ENCODE assay signal across 11 cellular contexts in genomic region chr1:46065405-46065804, GRCh38.
DNase-seq lines count a peak whose midpoint lies in the region; ATAC-seq, FAIRE-seq and TF ChIP-seq lines count a peak whose summit lies in the region.
"Had no signal": no experiment of that assay in that cellular context is flagged by ENCODE, and none has a peak within 500 bp of the region (broad histone marks: within the 10 kb centered on the region; RNA-seq: fewer than 3 reads in every experiment).

No MANE protein-coding gene starts in this region.

- peak; percentile 80 for ATAC-seq in activated CD8-positive, alpha-beta memory T cell treated with anti-CD3 and anti-CD28 coated beads, Interleukin-2, amount 10 ng/mL, durations not matched to agents 7 days and 5 days
- ATAC-seq in GM12878 = peak; percentile 65
- ATAC-seq in HG02885 (IDR thresholded peaks at IDR 0.05; ENCODE audit: poor library complexity, unreplicated experiment) = no peak

- no peak for TF ChIP-seq RAD21 in GM12878 (IDR thresholded peaks at IDR 0.05; ENCODE audit: insufficient read depth, low read depth, low read length)

- H3K9me3 ChIP-seq in MM.1S (replicated peaks; ENCODE audit: insufficient read depth, low read length) (no peaks in the 10 kb centered on the region), GM12878 (replicated peaks; ENCODE audit: control insufficient read depth, insufficient read depth, low read length) (no peaks in the 10 kb centered on the region)

- POLR2A ChIA-PET in GM12878 (lab: Charles Lee) = interaction anchor here (0.7 to 1.6 kb wide), 3 partner anchors 24 to 67 kb away, joined by 3 to 5 read pairs (median 3); partner anchors contain the start of gene PIK3R3

- no peaks in the 10 kb centered on the region for H3K9me3 Mint-ChIP-seq in activated CD8-positive, alpha-beta memory T cell treated with anti-CD3 and anti-CD28 coated beads, Interleukin-2, amount 10 ng/mL, durations not matched to agents 7 days and 5 days (ENCODE audit: low read depth)

- H2AFZ ChIP-seq in MM.1S (ENCODE audit: low read length) (peak overlapping the region; percentile 39), GM12878 (ENCODE audit: control insufficient read depth, low read depth, low read length) (peak overlapping the region; percentile 35)

- in situ Hi-C loops in GM12878 (cut with MboI) = no loop called here

- H4K20me1 ChIP-seq in MM.1S (ENCODE audit: insufficient read depth, low read length) (no peaks in the 10 kb centered on the region), GM12878 (ENCODE audit: control insufficient read depth, insufficient read depth) (no peaks in the 10 kb centered on the region)

- H3K4me1 Mint-ChIP-seq in activated CD8-positive, alpha-beta memory T cell treated with anti-CD3 and anti-CD28 coated beads, Interleukin-2, amount 10 ng/mL, durations not matched to agents 7 days and 5 days = peaks cover 27% of the 10 kb centered on the region

- H3K9ac ChIP-seq in MM.1S (ENCODE audit: low read length) (no peak overlapping the region), GM12878 (ENCODE audit: control insufficient read depth, insufficient read depth, low read length) (no peak overlapping the region)

- no TSS peak for BruUV-seq in GM12878 (replicated peaks; lab: Mats Ljungman, UMichigan)

- H3K4me1 ChIP-seq in MM.1S (ENCODE audit: low read length) = peaks cover 25% of the 10 kb centered on the region
- H3K4me1 ChIP-seq in GM12878 (ENCODE audit: control insufficient read depth, insufficient read depth, low read length) = peaks cover 9% of the 10 kb centered on the region

- no peaks in the 10 kb centered on the region for H3K36me3 ChIP-seq in MM.1S (replicated peaks; ENCODE audit: insufficient read depth, low read length)
- peaks cover 3 to 14% of the 10 kb centered on the region in 2 experiments for H3K36me3 ChIP-seq in GM12878 (ENCODE audit: control insufficient read depth in 2 of 2, insufficient read depth in 2 of 2, low read length in 1 of 2)

- no peak for TF ChIP-seq EP300 in GM12878 (IDR thresholded peaks at IDR 0.05; ENCODE audit: borderline replicate concordance in 1 of 2, control insufficient read depth in 1 of 2, low read depth in 2 of 2, low read length in 2 of 2)

- SMC1A ChIA-PET in GM12878 (lab: Charles Lee; ENCODE audit: uncharacterized antibody, unreplicated experiment) = interaction anchor here (0.7 to 6.3 kb wide), 11 partner anchors 9 to 118 kb away, joined by 3 to 43 read pairs (median 5); partner anchors contain the start of gene PIK3R3

- peak overlapping the region; percentile 22; the same call in 1 of the 2 replicates for H3K27ac ChIP-seq in MM.1S (ENCODE audit: low read length)
- H3K27ac ChIP-seq in GM12878 (ENCODE audit: control insufficient read depth, insufficient read depth) = no peak overlapping the region

- CTCF ChIA-PET in activated CD8-positive, alpha-beta memory T cell treated with anti-CD3 and anti-CD28 coated beads, Interleukin-2, amount 10 ng/mL, durations not matched to agents 7 days and 5 days (lab: Charles Lee) = interaction anchor here (1.3 kb wide), 1 partner anchor 28 kb away, joined by 4 read pairs; no protein-coding TSS in a partner anchor
- CTCF ChIA-PET in GM12878 (lab: Yijun Ruan, JAX) = interaction anchor here (1.0 to 1.5 kb wide), 5 partner anchors 10 to 158 kb away, joined by 3 to 10 read pairs (median 5); no protein-coding TSS in a partner anchor

- no peak for DNase-seq in activated CD8-positive, alpha-beta memory T cell treated with anti-CD3 and anti-CD28 coated beads, Interleukin-2, amount 10 ng/mL, durations not matched to agents 7 days and 5 days
- DNase-seq in activated CD8-positive, alpha-beta memory T cell treated with anti-CD3 and anti-CD28 coated beads, Interleukin-2, amount 50 U/mL, for 4 hours = no peak
- DNase-seq in MM.1S (peak; percentile 75), GM12878 (ENCODE audit: low read depth, low spot score) (no peak), renal cortical epithelial cell (ENCODE audit: low read depth) (peak; percentile 62), NCI-H1417 (lab: John Stamatoyannopoulos, UW) (no peak), iPS-NIHi7 (ENCODE audit: extremely low spot score) (no peak)
- DNase-seq: activated CD4-positive, alpha-beta T cell treated with anti-CD3 and anti-CD28 coated beads for 48 hours; NCI-H446; stimulated activated naive CD4-positive, alpha-beta T cell treated with Interleukin-2 at 50 U/mL for 16 hours had no signal

- H3K27me3 ChIP-seq in MM.1S (replicated peaks; ENCODE audit: insufficient read depth, low read length) (no peaks in the 10 kb centered on the region), GM12878 (replicated peaks in 1 of 2; ENCODE audit: control insufficient read depth in 2 of 2, insufficient read depth in 2 of 2, low read length in 1 of 2) (no peaks in the 10 kb centered on the region)

- H3K36me3 Mint-ChIP-seq in activated CD8-positive, alpha-beta memory T cell treated with anti-CD3 and anti-CD28 coated beads, Interleukin-2, amount 10 ng/mL, durations not matched to agents 7 days and 5 days = peaks cover 15% of the 10 kb centered on the region

- RAD21 ChIA-PET in GM12878 (lab: Charles Lee; ENCODE audit: unreplicated experiment) = interaction anchor here (0.9 to 4.0 kb wide), 7 partner anchors 19 to 95 kb away, joined by 3 to 20 read pairs (median 5); no protein-coding TSS in a partner anchor

- no peak for TF ChIP-seq POLR2A in GM12878 (IDR thresholded peaks at IDR 0.05; ENCODE audit: low read depth, low read length)

- no peak for TF ChIP-seq CTCF in MM.1S (IDR thresholded peaks at IDR 0.05; ENCODE audit: low read length)
- TF ChIP-seq CTCF in GM12878 (IDR thresholded peaks at IDR 0.05 in 2 of 3, conservative IDR thresholded peaks at IDR 0.05 in 1 of 3; ENCODE audit: control insufficient read depth in 2 of 3, extremely low read depth in 1 of 3, insufficient read depth in 1 of 3, low read depth in 3 of 3, low read length in 3 of 3) = no peak

- intact Hi-C loops in GM12878 (cut with micrococcal nuclease; ENCODE audit: unreplicated experiment) = no loop called here

- FAIRE-seq in GM12878 (lab: Jason Lieb, UNC) = peak; percentile 44

- H3K79me2 ChIP-seq in MM.1S (ENCODE audit: low read length) = no peaks in the 10 kb centered on the region
- H3K79me2 ChIP-seq in GM12878 (ENCODE audit: control insufficient read depth, insufficient read depth, low read length) = no peaks in the 10 kb centered on the region

- H3F3A ChIP-seq in MM.1S (ENCODE audit: insufficient read depth, low read length) = peaks cover 26% of the 10 kb centered on the region

- H3K4me2 ChIP-seq in MM.1S (ENCODE audit: low read depth, low read length) = peak overlapping the region; percentile 56
- no peak overlapping the region for H3K4me2 ChIP-seq in GM12878 (ENCODE audit: control insufficient read depth, insufficient read depth)

- H3K27me3 Mint-ChIP-seq in activated CD8-positive, alpha-beta memory T cell treated with anti-CD3 and anti-CD28 coated beads, Interleukin-2, amount 10 ng/mL, durations not matched to agents 7 days and 5 days = no peaks in the 10 kb centered on the region

- H3K4me3 Mint-ChIP-seq in activated CD8-positive, alpha-beta memory T cell treated with anti-CD3 and anti-CD28 coated beads, Interleukin-2, amount 10 ng/mL, durations not matched to agents 7 days and 5 days = peak overlapping the region; percentile 24

- H3K9me2 ChIP-seq in MM.1S (replicated peaks; ENCODE audit: insufficient read depth, low read length) = no peaks in the 10 kb centered on the region

- H3K4me3 ChIP-seq in MM.1S (ENCODE audit: low read length) (peak overlapping the region; percentile 6; the same call in 1 of the 2 replicates), GM12878 (no peak overlapping the region)

- H3K27ac Mint-ChIP-seq in activated CD8-positive, alpha-beta memory T cell treated with anti-CD3 and anti-CD28 coated beads, Interleukin-2, amount 10 ng/mL, durations not matched to agents 7 days and 5 days = peak overlapping the region; percentile 17

TF ChIP-seq in GM12878, 131 proteins besides CTCF, POLR2A, EP300 and RAD21 (continues in another document):
- TF ChIP-seq RBBP5 (conservative IDR thresholded peaks at IDR 0.05) (no peak), ELK1 (IDR thresholded peaks at IDR 0.05; ENCODE audit: low read depth, low read length) (no peak), MYB (IDR thresholded peaks at IDR 0.05; ENCODE audit: borderline replicate concordance, low read depth, low read length) (no peak), SMC3 (IDR thresholded peaks at IDR 0.05; ENCODE audit: borderline replicate concordance, low read length) (no peak), ZNF622 (IDR thresholded peaks at IDR 0.05) (no peak), BACH1 (IDR thresholded peaks at IDR 0.05; ENCODE audit: borderline replicate concordance) (no peak), RAD51 (IDR thresholded peaks at IDR 0.05) (peak; percentile 87), STAT1 (conservative IDR thresholded peaks at IDR 0.05) (no peak), YBX1 (IDR thresholded peaks at IDR 0.05) (no peak), PBX3 (IDR thresholded peaks at IDR 0.05; ENCODE audit: insufficient replicate concordance, low read depth, low read length) (no peak), JUND (IDR thresholded peaks at IDR 0.05; ENCODE audit: low read depth, low read length) (no peak)

Comparison
In these comparisons a context has a peak if more than half of its experiments do, and no peak if none do; other contexts are left out.
1. DNase-seq: peak in MM.1S (single experiment) and renal cortical epithelial cell (single experiment); none in activated CD8-positive, alpha-beta memory T cell treated with anti-CD3 and anti-CD28 coated beads, Interleukin-2, amount 10 ng/mL, durations not matched to agents 7 days and 5 days (single experiment), activated CD8-positive, alpha-beta memory T cell treated with anti-CD3 and anti-CD28 coated beads, Interleukin-2, amount 50 U/mL, for 4 hours (single experiment), GM12878 (single experiment), NCI-H1417 (0 of 3) and iPS-NIHi7 (single experiment).